In genomic region chr15:45268135-45268534, GRCh38 we compare ENCODE assay signal across 14 cellular contexts. TPM values are rescaled to one million over a fixed set of nuclear protein-coding genes. Genes with fewer than 3 reads are reported as not detected.
DNase-seq lines count a peak whose midpoint lies in the region; ATAC-seq and TF ChIP-seq lines count a peak whose summit lies in the region.
"Had no signal": no experiment of that assay in that cellular context is flagged by ENCODE, and none has a peak within 500 bp of the region (broad histone marks: within the 10 kb centered on the region; RNA-seq: fewer than 3 reads in every experiment).

No MANE protein-coding gene starts in this region.

- H2AFZ ChIP-seq in osteoblast (ENCODE audit: low read length): no peak overlapping the region

- peak; percentile 8 for TF ChIP-seq CTCF in brain microvascular endothelial cell (IDR thresholded peaks at IDR 0.05; ENCODE audit: low read depth, low read length, missing control alignments)
- TF ChIP-seq CTCF in osteoblast (IDR thresholded peaks at IDR 0.05; ENCODE audit: extremely low read depth, low read depth, low read length): peak; percentile 17
- TF ChIP-seq CTCF in coronary artery (IDR thresholded peaks at IDR 0.05): no peak

- ATAC-seq in HG03460 (IDR thresholded peaks at IDR 0.05; ENCODE audit: unreplicated experiment): no peak

- H3K36me3 Mint-ChIP-seq in activated CD4-positive, alpha-beta T cell treated with anti-CD3 and anti-CD28 coated beads, Interleukin-2, amount 10 ng/mL, durations not matched to agents 24 days and 14 days (ENCODE audit: low read depth): no peaks in the 10 kb centered on the region

- no peaks in the 10 kb centered on the region for H3K4me1 Mint-ChIP-seq in activated CD4-positive, alpha-beta T cell treated with anti-CD3 and anti-CD28 coated beads, Interleukin-2, amount 10 ng/mL, durations not matched to agents 24 days and 14 days
- H3K4me1 Mint-ChIP-seq: activated B cell treated with CpG ODN at 0.5 μM for 24 hours had no signal

- H3K9me3 ChIP-seq in osteoblast (ENCODE audit: low read depth, low read length): no peaks in the 10 kb centered on the region

- H3K4me3 ChIP-seq in brain microvascular endothelial cell (ENCODE audit: low read depth, low read length) (no peak overlapping the region), osteoblast (ENCODE audit: insufficient read depth, low read length) (no peak overlapping the region), coronary artery (no peak overlapping the region)

- TF ChIP-seq RAD21 in Ishikawa (IDR thresholded peaks at IDR 0.05; ENCODE audit: low read depth): peak; percentile 32; the same call in 1 of the 2 replicates

- H3K4me1 ChIP-seq in osteoblast (ENCODE audit: insufficient read depth, low read length): no peaks in the 10 kb centered on the region

- no peaks in the 10 kb centered on the region for H3K9me3 Mint-ChIP-seq in activated CD4-positive, alpha-beta T cell treated with anti-CD3 and anti-CD28 coated beads, Interleukin-2, amount 10 ng/mL, durations not matched to agents 24 days and 14 days
- H3K9me3 Mint-ChIP-seq: activated B cell treated with CpG ODN at 0.5 μM for 24 hours had no signal

- H3K27ac Mint-ChIP-seq in activated CD4-positive, alpha-beta T cell treated with anti-CD3 and anti-CD28 coated beads, Interleukin-2, amount 10 ng/mL, durations not matched to agents 24 days and 14 days: no peak overlapping the region
- H3K27ac Mint-ChIP-seq: activated B cell treated with CpG ODN at 0.5 μM for 24 hours had no signal

- TF ChIP-seq EP300 in Ishikawa (IDR thresholded peaks at IDR 0.05; ENCODE audit: borderline replicate concordance): no peak

- no peaks in the 10 kb centered on the region for H3K36me3 ChIP-seq in brain microvascular endothelial cell (replicated peaks)
- H3K36me3 ChIP-seq in osteoblast (ENCODE audit: insufficient read depth, low read length): no peaks in the 10 kb centered on the region

- in situ Hi-C loops in brain microvascular endothelial cell (cut with HindIII; ENCODE audit: low pct_ligation_motif_present, low sequenced_read_pairs): no loop called here
- in situ Hi-C loops in G401 (cut with HindIII; ENCODE audit: low sequenced_read_pairs): no loop called here

- H3K27ac ChIP-seq in brain microvascular endothelial cell (no peak overlapping the region), osteoblast (ENCODE audit: low read depth, low read length) (no peak overlapping the region), coronary artery (no peak overlapping the region)
- H3K27ac ChIP-seq: HL-60 had no signal

- H3K27me3 Mint-ChIP-seq in activated CD4-positive, alpha-beta T cell treated with anti-CD3 and anti-CD28 coated beads, Interleukin-2, amount 10 ng/mL, durations not matched to agents 24 days and 14 days: peaks cover under 1% of the 10 kb centered on the region

- H4K20me1 ChIP-seq in osteoblast (ENCODE audit: insufficient read depth, low read length): no peaks in the 10 kb centered on the region

- H3K4me3 Mint-ChIP-seq in activated CD4-positive, alpha-beta T cell treated with anti-CD3 and anti-CD28 coated beads, Interleukin-2, amount 10 ng/mL, durations not matched to agents 24 days and 14 days: no peak overlapping the region
- H3K4me3 Mint-ChIP-seq: activated B cell treated with CpG ODN at 0.5 μM for 24 hours had no signal

- H3K27me3 ChIP-seq in brain microvascular endothelial cell (replicated peaks) (no peaks in the 10 kb centered on the region), osteoblast (ENCODE audit: insufficient read depth, low read length) (no peaks in the 10 kb centered on the region)

- DNase-seq in activated CD4-positive, alpha-beta T cell treated with anti-CD3 and anti-CD28 coated beads, Interleukin-2, amount 10 ng/mL, durations not matched to agents 24 days and 14 days: peak; percentile 65
- no peak for DNase-seq in activated CD4-positive, alpha-beta T cell treated with anti-CD3 and anti-CD28 coated beads for 4 hours
- no peak for DNase-seq in brain microvascular endothelial cell
- no peak for DNase-seq in osteoblast (ENCODE audit: insufficient read length, low spot score, missing footprints)
- no peak for DNase-seq in coronary artery (ENCODE audit: low spot score)
- DNase-seq in G401 (ENCODE audit: low spot score): no peak
- DNase-seq: activated B cell treated with CpG ODN at 0.5 μM for 24 hours; AML-193; effector CD4-positive, alpha-beta T cell; NCI-H1436 treated with DMSO at 0.1 percent for 48 hours had no signal

- H3K79me2 ChIP-seq in osteoblast (ENCODE audit: insufficient read depth, low read length): no peaks in the 10 kb centered on the region

- intact Hi-C loops in activated CD4-positive, alpha-beta T cell treated with anti-CD3 and anti-CD28 coated beads, Interleukin-2, amount 10 ng/mL, durations not matched to agents 24 days and 14 days (cut with micrococcal nuclease): no loop called here

- no peak overlapping the region for H3K4me2 ChIP-seq in osteoblast (ENCODE audit: insufficient read depth, low read length)

TF ChIP-seq in Ishikawa, 13 proteins besides CTCF, POLR2A, EP300 and RAD21:
- TF ChIP-seq ZBTB7A (IDR thresholded peaks at IDR 0.05; ENCODE audit: low read depth) (no peak), REST (IDR thresholded peaks at IDR 0.05; ENCODE audit: low read depth) (no peak), MAX (IDR thresholded peaks at IDR 0.05) (no peak), FOXM1 (IDR thresholded peaks at IDR 0.05; ENCODE audit: borderline replicate concordance, low read depth) (no peak), TCF12 (IDR thresholded peaks at IDR 0.05; ENCODE audit: low read depth) (no peak), EGR1 (IDR thresholded peaks at IDR 0.05) (no peak), CEBPB (IDR thresholded peaks at IDR 0.05) (no peak)

RNA-seq across cellular contexts. Expression of gene SLC28A2, which starts 16.1 kb away (rescaled TPM):
- not detected in 2 replicates for total RNA-seq in activated CD4-positive, alpha-beta T cell treated with anti-CD3 and anti-CD28 coated beads, Interleukin-2, amount 10 ng/mL, durations not matched to agents 24 days and 14 days
- total RNA-seq in osteoblast: not detected in 2 replicates
- total RNA-seq in G401 (2014; rRNA removed; shearing (Covaris generic)): not detected in 2 replicates
- total RNA-seq: activated B cell treated with CpG ODN at 0.5 μM for 24 hours, skeletal muscle tissue had no signal
